ENCODE assay signal across 1 cellular context in the genomic region with DNA sequence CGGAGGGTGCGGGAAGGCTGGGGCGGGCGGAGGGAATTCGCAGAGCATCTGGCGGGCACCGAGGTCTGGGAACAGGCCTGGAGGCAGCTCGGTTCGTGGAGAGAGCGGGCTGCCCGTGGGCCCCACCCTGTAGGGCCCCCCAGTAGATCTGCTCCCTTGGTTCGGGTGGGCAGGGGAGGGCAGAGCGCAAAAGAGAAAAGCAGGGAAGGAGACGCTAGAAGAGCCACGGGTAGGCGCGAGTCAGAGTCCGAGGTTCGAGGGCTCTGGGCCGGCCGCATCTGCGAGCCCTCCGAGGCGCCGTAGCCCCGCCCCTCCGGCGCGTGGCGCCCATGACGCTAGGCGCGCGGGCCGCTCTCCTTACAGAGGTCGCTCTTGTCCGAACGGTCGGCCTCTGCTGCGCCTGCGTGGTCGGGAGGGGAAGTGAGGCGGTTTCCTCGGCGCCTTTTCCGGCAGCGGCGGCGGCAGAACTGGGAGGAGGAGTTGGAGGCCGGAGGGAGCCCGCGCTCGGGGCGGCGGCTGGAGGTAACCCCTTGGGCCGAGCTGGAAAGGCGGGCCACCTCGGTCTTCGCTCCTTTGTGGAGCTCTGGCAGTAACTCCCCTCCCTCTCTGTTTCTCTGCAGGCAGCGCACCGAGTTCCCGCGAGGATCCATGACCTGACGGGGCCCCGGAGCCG.
TF ChIP-seq lines count a peak whose summit lies in the region.

TSS of gene ARF6 (plus strand) at position 447 of the 673 bp plus-strand sequence. CDS start 655 bp downstream, outside the sequence.

TF ChIP-seq in HepG2, 621 proteins besides CTCF, POLR2A, EP300 and RAD21 (continued from another document and continues in another):
- TF ChIP-seq, protein P1, sequence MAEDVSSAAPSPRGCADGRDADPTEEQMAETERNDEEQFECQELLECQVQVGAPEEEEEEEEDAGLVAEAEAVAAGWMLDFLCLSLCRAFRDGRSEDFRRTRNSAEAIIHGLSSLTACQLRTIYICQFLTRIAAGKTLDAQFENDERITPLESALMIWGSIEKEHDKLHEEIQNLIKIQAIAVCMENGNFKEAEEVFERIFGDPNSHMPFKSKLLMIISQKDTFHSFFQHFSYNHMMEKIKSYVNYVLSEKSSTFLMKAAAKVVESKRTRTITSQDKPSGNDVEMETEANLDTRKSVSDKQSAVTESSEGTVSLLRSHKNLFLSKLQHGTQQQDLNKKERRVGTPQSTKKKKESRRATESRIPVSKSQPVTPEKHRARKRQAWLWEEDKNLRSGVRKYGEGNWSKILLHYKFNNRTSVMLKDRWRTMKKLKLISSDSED (CRISPR knock-in tag; IDR thresholded peaks at IDR 0.05) = no peak
- TF ChIP-seq, protein P2, sequence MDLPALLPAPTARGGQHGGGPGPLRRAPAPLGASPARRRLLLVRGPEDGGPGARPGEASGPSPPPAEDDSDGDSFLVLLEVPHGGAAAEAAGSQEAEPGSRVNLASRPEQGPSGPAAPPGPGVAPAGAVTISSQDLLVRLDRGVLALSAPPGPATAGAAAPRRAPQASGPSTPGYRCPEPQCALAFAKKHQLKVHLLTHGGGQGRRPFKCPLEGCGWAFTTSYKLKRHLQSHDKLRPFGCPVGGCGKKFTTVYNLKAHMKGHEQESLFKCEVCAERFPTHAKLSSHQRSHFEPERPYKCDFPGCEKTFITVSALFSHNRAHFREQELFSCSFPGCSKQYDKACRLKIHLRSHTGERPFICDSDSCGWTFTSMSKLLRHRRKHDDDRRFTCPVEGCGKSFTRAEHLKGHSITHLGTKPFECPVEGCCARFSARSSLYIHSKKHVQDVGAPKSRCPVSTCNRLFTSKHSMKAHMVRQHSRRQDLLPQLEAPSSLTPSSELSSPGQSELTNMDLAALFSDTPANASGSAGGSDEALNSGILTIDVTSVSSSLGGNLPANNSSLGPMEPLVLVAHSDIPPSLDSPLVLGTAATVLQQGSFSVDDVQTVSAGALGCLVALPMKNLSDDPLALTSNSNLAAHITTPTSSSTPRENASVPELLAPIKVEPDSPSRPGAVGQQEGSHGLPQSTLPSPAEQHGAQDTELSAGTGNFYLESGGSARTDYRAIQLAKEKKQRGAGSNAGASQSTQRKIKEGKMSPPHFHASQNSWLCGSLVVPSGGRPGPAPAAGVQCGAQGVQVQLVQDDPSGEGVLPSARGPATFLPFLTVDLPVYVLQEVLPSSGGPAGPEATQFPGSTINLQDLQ (CRISPR knock-in tag; IDR thresholded peaks at IDR 0.05) = no peak
- TF ChIP-seq YEATS2 (CRISPR knock-in tag; IDR thresholded peaks at IDR 0.05; ENCODE audit: borderline replicate concordance) (peak; percentile 91; the same call in 1 of the 2 replicates), FLYWCH1 (CRISPR knock-in tag; IDR thresholded peaks at IDR 0.05) (no peak), ADNP (CRISPR knock-in tag; IDR thresholded peaks at IDR 0.05) (no peak), POLR2AphosphoS2 (IDR thresholded peaks at IDR 0.05; ENCODE audit: low read depth, low read length) (no peak), TCF7 (IDR thresholded peaks at IDR 0.05; ENCODE audit: low read depth) (no peak), ZMYM4 (CRISPR knock-in tag; IDR thresholded peaks at IDR 0.05) (peak; percentile 61), ZSCAN9 (CRISPR knock-in tag; IDR thresholded peaks at IDR 0.05; ENCODE audit: borderline replicate concordance) (peak; percentile 50; the same call in 1 of the 2 replicates), REL (CRISPR knock-in tag; conservative IDR thresholded peaks at IDR 0.05) (peak; percentile 85; the same call in 1 of the 2 replicates), SOX6 (IDR thresholded peaks at IDR 0.05) (no peak), SOX6 (CRISPR knock-in tag; IDR thresholded peaks at IDR 0.05) (peak; percentile 83), ZNF747 (CRISPR knock-in tag; IDR thresholded peaks at IDR 0.05; ENCODE audit: borderline replicate concordance) (no peak), SP4 (CRISPR knock-in tag; IDR thresholded peaks at IDR 0.05) (peak; percentile 85), RBM39 (IDR thresholded peaks at IDR 0.05; ENCODE audit: low read depth, low read length, poor library complexity, severe bottlenecking) (peak; percentile 24), CHD4 (IDR thresholded peaks at IDR 0.05; ENCODE audit: borderline replicate concordance, low read length) (no peak), MAFF (IDR thresholded peaks at IDR 0.05; ENCODE audit: low read depth, low read length) (no peak), ZNF589 (CRISPR knock-in tag; conservative IDR thresholded peaks at IDR 0.05) (peak; percentile 44; the same call in 1 of the 2 replicates), MTA1 (CRISPR knock-in tag; IDR thresholded peaks at IDR 0.05; ENCODE audit: borderline replicate concordance) (peak; percentile 81; the same call in 1 of the 2 replicates), ZBTB7B (CRISPR knock-in tag; IDR thresholded peaks at IDR 0.05) (peak; percentile 72; the same call in 1 of the 2 replicates), ZBTB37 (CRISPR knock-in tag; IDR thresholded peaks at IDR 0.05) (no peak), YY1 (IDR thresholded peaks at IDR 0.05; ENCODE audit: insufficient read depth, insufficient replicate concordance, low read depth, low read length) (peak; percentile 84), RFX3 (CRISPR knock-in tag; IDR thresholded peaks at IDR 0.05) (no peak), ELF4 (CRISPR knock-in tag; IDR thresholded peaks at IDR 0.05; ENCODE audit: borderline replicate concordance) (peak; percentile 80; the same call in 1 of the 2 replicates), ZNF33B (CRISPR knock-in tag; IDR thresholded peaks at IDR 0.05) (no peak; the same call in 1 of the 2 replicates), ZNF367 (CRISPR knock-in tag; IDR thresholded peaks at IDR 0.05; ENCODE audit: borderline replicate concordance) (no peak), ZNF776 (CRISPR knock-in tag; IDR thresholded peaks at IDR 0.05) (peak; percentile 76; the same call in 1 of the 2 replicates), NKX3-1 (CRISPR knock-in tag; IDR thresholded peaks at IDR 0.05) (0 out of 2 replicates have a peak, but pooled peaks have one; percentile 0), ZNF737 (CRISPR knock-in tag; IDR thresholded peaks at IDR 0.05; ENCODE audit: borderline replicate concordance) (no peak), HCFC1 (IDR thresholded peaks at IDR 0.05; ENCODE audit: low read depth, low read length) (peak; percentile 55), ZNF614 (CRISPR knock-in tag; IDR thresholded peaks at IDR 0.05; ENCODE audit: borderline replicate concordance) (no peak; the same call in 1 of the 2 replicates), CBX5 (CRISPR knock-in tag; IDR thresholded peaks at IDR 0.05; ENCODE audit: borderline replicate concordance) (peak; percentile 21; the same call in 1 of the 2 replicates), TIGD3 (CRISPR knock-in tag; IDR thresholded peaks at IDR 0.05; ENCODE audit: borderline replicate concordance) (no peak), MXD4 (CRISPR knock-in tag; IDR thresholded peaks at IDR 0.05) (peak; percentile 41; the same call in 1 of the 2 replicates)
- TF ChIP-seq, protein P3, sequence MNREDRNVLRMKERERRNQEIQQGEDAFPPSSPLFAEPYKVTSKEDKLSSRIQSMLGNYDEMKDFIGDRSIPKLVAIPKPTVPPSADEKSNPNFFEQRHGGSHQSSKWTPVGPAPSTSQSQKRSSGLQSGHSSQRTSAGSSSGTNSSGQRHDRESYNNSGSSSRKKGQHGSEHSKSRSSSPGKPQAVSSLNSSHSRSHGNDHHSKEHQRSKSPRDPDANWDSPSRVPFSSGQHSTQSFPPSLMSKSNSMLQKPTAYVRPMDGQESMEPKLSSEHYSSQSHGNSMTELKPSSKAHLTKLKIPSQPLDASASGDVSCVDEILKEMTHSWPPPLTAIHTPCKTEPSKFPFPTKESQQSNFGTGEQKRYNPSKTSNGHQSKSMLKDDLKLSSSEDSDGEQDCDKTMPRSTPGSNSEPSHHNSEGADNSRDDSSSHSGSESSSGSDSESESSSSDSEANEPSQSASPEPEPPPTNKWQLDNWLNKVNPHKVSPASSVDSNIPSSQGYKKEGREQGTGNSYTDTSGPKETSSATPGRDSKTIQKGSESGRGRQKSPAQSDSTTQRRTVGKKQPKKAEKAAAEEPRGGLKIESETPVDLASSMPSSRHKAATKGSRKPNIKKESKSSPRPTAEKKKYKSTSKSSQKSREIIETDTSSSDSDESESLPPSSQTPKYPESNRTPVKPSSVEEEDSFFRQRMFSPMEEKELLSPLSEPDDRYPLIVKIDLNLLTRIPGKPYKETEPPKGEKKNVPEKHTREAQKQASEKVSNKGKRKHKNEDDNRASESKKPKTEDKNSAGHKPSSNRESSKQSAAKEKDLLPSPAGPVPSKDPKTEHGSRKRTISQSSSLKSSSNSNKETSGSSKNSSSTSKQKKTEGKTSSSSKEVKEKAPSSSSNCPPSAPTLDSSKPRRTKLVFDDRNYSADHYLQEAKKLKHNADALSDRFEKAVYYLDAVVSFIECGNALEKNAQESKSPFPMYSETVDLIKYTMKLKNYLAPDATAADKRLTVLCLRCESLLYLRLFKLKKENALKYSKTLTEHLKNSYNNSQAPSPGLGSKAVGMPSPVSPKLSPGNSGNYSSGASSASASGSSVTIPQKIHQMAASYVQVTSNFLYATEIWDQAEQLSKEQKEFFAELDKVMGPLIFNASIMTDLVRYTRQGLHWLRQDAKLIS (CRISPR knock-in tag; IDR thresholded peaks at IDR 0.05) = peak; percentile 71; the same call in 1 of the 2 replicates
- TF ChIP-seq, protein P4, sequence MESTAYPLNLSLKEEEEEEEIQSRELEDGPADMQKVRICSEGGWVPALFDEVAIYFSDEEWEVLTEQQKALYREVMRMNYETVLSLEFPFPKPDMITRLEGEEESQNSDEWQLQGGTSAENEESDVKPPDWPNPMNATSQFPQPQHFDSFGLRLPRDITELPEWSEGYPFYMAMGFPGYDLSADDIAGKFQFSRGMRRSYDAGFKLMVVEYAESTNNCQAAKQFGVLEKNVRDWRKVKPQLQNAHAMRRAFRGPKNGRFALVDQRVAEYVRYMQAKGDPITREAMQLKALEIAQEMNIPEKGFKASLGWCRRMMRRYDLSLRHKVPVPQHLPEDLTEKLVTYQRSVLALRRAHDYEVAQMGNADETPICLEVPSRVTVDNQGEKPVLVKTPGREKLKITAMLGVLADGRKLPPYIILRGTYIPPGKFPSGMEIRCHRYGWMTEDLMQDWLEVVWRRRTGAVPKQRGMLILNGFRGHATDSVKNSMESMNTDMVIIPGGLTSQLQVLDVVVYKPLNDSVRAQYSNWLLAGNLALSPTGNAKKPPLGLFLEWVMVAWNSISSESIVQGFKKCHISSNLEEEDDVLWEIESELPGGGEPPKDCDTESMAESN (CRISPR knock-in tag; conservative IDR thresholded peaks at IDR 0.05) = peak; percentile 32
- TF ChIP-seq, protein P5, sequence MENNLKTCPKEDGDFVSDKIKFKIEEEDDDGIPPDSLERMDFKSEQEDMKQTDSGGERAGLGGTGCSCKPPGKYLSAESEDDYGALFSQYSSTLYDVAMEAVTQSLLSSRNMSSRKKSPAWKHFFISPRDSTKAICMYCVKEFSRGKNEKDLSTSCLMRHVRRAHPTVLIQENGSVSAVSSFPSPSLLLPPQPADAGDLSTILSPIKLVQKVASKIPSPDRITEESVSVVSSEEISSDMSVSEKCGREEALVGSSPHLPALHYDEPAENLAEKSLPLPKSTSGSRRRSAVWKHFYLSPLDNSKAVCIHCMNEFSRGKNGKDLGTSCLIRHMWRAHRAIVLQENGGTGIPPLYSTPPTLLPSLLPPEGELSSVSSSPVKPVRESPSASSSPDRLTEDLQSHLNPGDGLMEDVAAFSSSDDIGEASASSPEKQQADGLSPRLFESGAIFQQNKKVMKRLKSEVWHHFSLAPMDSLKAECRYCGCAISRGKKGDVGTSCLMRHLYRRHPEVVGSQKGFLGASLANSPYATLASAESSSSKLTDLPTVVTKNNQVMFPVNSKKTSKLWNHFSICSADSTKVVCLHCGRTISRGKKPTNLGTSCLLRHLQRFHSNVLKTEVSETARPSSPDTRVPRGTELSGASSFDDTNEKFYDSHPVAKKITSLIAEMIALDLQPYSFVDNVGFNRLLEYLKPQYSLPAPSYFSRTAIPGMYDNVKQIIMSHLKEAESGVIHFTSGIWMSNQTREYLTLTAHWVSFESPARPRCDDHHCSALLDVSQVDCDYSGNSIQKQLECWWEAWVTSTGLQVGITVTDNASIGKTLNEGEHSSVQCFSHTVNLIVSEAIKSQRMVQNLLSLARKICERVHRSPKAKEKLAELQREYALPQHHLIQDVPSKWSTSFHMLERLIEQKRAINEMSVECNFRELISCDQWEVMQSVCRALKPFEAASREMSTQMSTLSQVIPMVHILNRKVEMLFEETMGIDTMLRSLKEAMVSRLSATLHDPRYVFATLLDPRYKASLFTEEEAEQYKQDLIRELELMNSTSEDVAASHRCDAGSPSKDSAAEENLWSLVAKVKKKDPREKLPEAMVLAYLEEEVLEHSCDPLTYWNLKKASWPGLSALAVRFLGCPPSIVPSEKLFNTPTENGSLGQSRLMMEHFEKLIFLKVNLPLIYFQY (CRISPR knock-in tag; IDR thresholded peaks at IDR 0.05; ENCODE audit: borderline replicate concordance) = no peak; the same call in none of the 2 replicates
